In the genomic region with DNA sequence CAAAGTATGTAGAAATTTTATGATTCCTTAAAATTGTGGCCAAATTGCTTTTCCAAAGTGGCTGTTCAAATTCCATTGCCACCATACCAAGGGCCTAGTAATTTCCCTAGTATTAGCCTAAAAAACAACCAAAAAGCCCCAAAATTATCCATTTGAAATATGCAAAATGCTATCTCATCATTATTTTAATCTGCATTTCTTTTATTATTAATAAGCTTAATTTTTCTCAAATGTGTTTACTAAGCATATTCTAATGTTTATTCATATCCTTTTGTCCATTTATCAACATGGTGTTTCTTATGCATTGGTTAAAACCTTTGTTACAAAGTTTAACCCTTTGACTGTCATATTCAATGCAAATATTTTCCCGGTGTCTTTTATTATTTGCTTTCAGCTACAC, we compare ENCODE assay signal across 29 cellular contexts.
"Had no signal": no experiment of that assay in that cellular context is flagged by ENCODE, and none has a peak within 500 bp of the region (broad histone marks: within the 10 kb centered on the region; RNA-seq: fewer than 3 reads in every experiment).

No MANE protein-coding gene starts in this region.

- H3K27me3 Mint-ChIP-seq: stimulated activated naive B cell treated with anti-CD40 and anti-IgM and Interleukin-4, amounts not matched to agents 10 μg/mL and 1 μg/mL and 100 μg/mL, for 72 hours; stimulated activated naive CD8-positive, alpha-beta T cell treated with anti-CD3 and anti-CD28 coated beads, Interleukin-15, Interleukin-2, amounts not matched to agents 100 ng/mL and 50 ng/mL, for 24 hours had no signal

- H3K36me3 ChIP-seq: neural progenitor cell, ovary, sigmoid colon, stomach, thyroid gland, upper lobe of left lung, vagina had no signal

- H3K4me1 ChIP-seq: neural progenitor cell, parathyroid adenoma, psoas muscle, sigmoid colon, thyroid gland, tibial nerve, upper lobe of left lung, vagina had no signal

- H3K79me2 ChIP-seq: parathyroid adenoma had no signal

- H2AFZ ChIP-seq: neural progenitor cell, parathyroid adenoma had no signal

- DNase-seq: naive thymus-derived CD4-positive, alpha-beta T cell; natural killer cell; occipital lobe; ovary; posterior cingulate gyrus; psoas muscle; right cardiac atrium; sigmoid colon; small intestine; stimulated activated CD4-positive, alpha-beta T cell treated with anti-CD3 and anti-CD28 coated beads, Interleukin-15, amount 100 ng/mL, for 24 hours; stimulated activated CD4-positive, alpha-beta T cell treated with anti-CD3 and anti-CD28 coated beads, Interleukin-2, amount 100 ng/mL, for 24 hours; stimulated activated CD4-positive, alpha-beta T cell treated with anti-CD3 and anti-CD28 coated beads, Interleukin-2, amount 100 ng/mL, for 48 hours; stimulated activated CD4-positive, alpha-beta T cell treated with anti-CD3 and anti-CD28 coated beads, Interleukin-4, amount 100 ng/mL, for 24 hours; stimulated activated naive B cell treated with anti-CD40 and anti-IgM and Interleukin-4, amounts not matched to agents 10 μg/mL and 1 μg/mL and 100 μg/mL, for 72 hours; stimulated activated naive CD4-positive, alpha-beta T cell treated with Interleukin-2 at 50 U/mL for 16 hours; stomach; thyroid gland; trophoblast cell; upper lobe of left lung had no signal

- H3K27ac ChIP-seq: neural progenitor cell, ovary, parathyroid adenoma, psoas muscle, sigmoid colon, stomach, thoracic aorta, thyroid gland, tibial nerve, upper lobe of left lung, vagina had no signal

- H3K27me3 ChIP-seq: neural progenitor cell, ovary, sigmoid colon, stomach, thyroid gland, tibial nerve, upper lobe of left lung, vagina had no signal

- H3K9me3 Mint-ChIP-seq: neural progenitor cell had no signal

- H3K36me3 Mint-ChIP-seq: naive thymus-derived CD4-positive, alpha-beta T cell; natural killer cell; neural progenitor cell; stimulated activated effector memory CD8-positive, alpha-beta T cell treated with anti-CD3 and anti-CD28 coated beads, Interleukin-12 subunit alpha, Interleukin-12 subunit beta, amount 100 ng/mL, for 72 hours; stimulated activated naive B cell treated with anti-CD40 and anti-IgM and Interleukin-4, amounts not matched to agents 10 μg/mL and 1 μg/mL and 100 μg/mL, for 72 hours had no signal

- H3K27ac Mint-ChIP-seq: naive thymus-derived CD4-positive, alpha-beta T cell; natural killer cell; nephron; neural progenitor cell; progenitor cell of endocrine pancreas; stimulated activated effector memory CD8-positive, alpha-beta T cell treated with anti-CD3 and anti-CD28 coated beads, Interleukin-12 subunit alpha, Interleukin-12 subunit beta, amount 100 ng/mL, for 72 hours; stimulated activated naive B cell treated with anti-CD40 and anti-IgM and Interleukin-4, amounts not matched to agents 10 μg/mL and 1 μg/mL and 100 μg/mL, for 72 hours; stimulated activated naive CD8-positive, alpha-beta T cell treated with anti-CD3 and anti-CD28 coated beads, Interleukin-15, Interleukin-2, amounts not matched to agents 100 ng/mL and 50 ng/mL, for 24 hours had no signal

- H3K4me1 Mint-ChIP-seq: naive thymus-derived CD4-positive, alpha-beta T cell; natural killer cell; nephron; neural progenitor cell; stimulated activated effector memory CD8-positive, alpha-beta T cell treated with anti-CD3 and anti-CD28 coated beads, Interleukin-12 subunit alpha, Interleukin-12 subunit beta, amount 100 ng/mL, for 72 hours; stimulated activated naive B cell treated with anti-CD40 and anti-IgM and Interleukin-4, amounts not matched to agents 10 μg/mL and 1 μg/mL and 100 μg/mL, for 72 hours had no signal

- H3K9me3 ChIP-seq: ovary, psoas muscle, sigmoid colon, stomach, thoracic aorta, thyroid gland, tibial nerve, upper lobe of left lung, vagina had no signal

- H3K4me3 ChIP-seq: neural progenitor cell, ovary, psoas muscle, sigmoid colon, stomach, thoracic aorta, thyroid gland, tibial nerve, upper lobe of left lung, vagina had no signal

- H3K4me3 Mint-ChIP-seq: naive thymus-derived CD4-positive, alpha-beta T cell; natural killer cell; nephron; neural progenitor cell; stimulated activated effector memory CD8-positive, alpha-beta T cell treated with anti-CD3 and anti-CD28 coated beads, Interleukin-12 subunit alpha, Interleukin-12 subunit beta, amount 100 ng/mL, for 72 hours; stimulated activated naive B cell treated with anti-CD40 and anti-IgM and Interleukin-4, amounts not matched to agents 10 μg/mL and 1 μg/mL and 100 μg/mL, for 72 hours; stimulated activated naive CD8-positive, alpha-beta T cell treated with anti-CD3 and anti-CD28 coated beads, Interleukin-15, Interleukin-2, amounts not matched to agents 100 ng/mL and 50 ng/mL, for 24 hours had no signal

- H3K9ac ChIP-seq: neural progenitor cell, parathyroid adenoma had no signal

- FAIRE-seq: small intestine, urothelium cell line had no signal

- H3K4me2 ChIP-seq: neural progenitor cell had no signal

- ATAC-seq: naive thymus-derived CD4-positive, alpha-beta T cell; natural killer cell; psoas muscle; right cardiac atrium; stimulated activated effector memory CD8-positive, alpha-beta T cell treated with anti-CD3 and anti-CD28 coated beads, Interleukin-12 subunit alpha, Interleukin-12 subunit beta, amount 100 ng/mL, for 72 hours; stimulated activated naive B cell treated with anti-CD40 and anti-IgM and Interleukin-4, amounts not matched to agents 10 μg/mL and 1 μg/mL and 100 μg/mL, for 72 hours had no signal
